15 cellular contexts compared by ENCODE assay signal in the genomic region with DNA sequence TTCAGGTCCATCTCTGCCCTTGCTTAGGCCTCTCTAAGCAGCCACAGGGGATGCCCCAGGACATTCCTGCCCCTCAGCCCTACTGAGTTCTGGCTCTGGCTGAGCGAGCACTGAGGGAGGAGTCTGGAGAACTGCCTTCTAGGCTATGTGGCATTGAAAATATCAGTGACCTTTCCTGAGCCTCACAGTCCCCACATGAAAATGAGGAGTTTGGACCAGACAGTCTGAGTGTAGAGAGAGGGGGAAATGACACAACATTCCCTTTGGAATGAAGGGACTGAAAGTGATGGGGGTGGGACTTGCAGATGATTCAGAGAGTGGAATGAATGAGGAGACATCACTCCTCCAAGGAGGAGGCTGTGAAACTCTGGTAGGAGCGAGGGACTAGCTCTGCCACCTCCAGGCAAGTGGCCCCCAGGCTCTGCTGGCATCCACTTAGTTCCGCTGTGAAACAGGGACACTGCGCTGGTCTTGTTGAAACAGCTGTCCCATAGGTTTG. TPM values are rescaled to one million over a fixed set of nuclear protein-coding genes. Genes with fewer than 3 reads are reported as not detected.
DNase-seq lines count a peak whose midpoint lies in the region; ATAC-seq and TF ChIP-seq lines count a peak whose summit lies in the region.
"Had no signal": no experiment of that assay in that cellular context is flagged by ENCODE, and none has a peak within 500 bp of the region (broad histone marks: within the 10 kb centered on the region; RNA-seq: fewer than 3 reads in every experiment).

No MANE protein-coding gene starts in this region.

- DNase-seq in GM04504 (ENCODE audit: low read depth): peak; percentile 71
- DNase-seq in body of pancreas: peak; percentile 67 to 86 (median 82)
- peak; percentile 75 for DNase-seq in iris pigment epithelial cell (ENCODE audit: low read depth)
- no peak for DNase-seq in thoracic aorta (ENCODE audit: low spot score)
- DNase-seq in NCI-H524 (lab: John Stamatoyannopoulos, UW): no peak
- no peak for DNase-seq in CD1c-positive myeloid dendritic cell (ENCODE audit: extremely low spot score)
- DNase-seq: activated CD8-positive, alpha-beta T cell treated with anti-CD3 and anti-CD28 coated beads, Interleukin-2, amount 10 ng/mL, durations not matched to agents 7 days and 5 days; amygdala; GF-D8; NCI-H2171; nephron progenitor cell; SW 1271 had no signal

- ATAC-seq in body of pancreas: peak; percentile 35
- ATAC-seq in thoracic aorta (ENCODE audit: insufficient number of reproducible peaks, low FRiP score, low read depth): no peak
- no peak for ATAC-seq in HG02678 (IDR thresholded peaks at IDR 0.05; ENCODE audit: unreplicated experiment)
- ATAC-seq in HG03139 (IDR thresholded peaks at IDR 0.05; ENCODE audit: unreplicated experiment): no peak
- ATAC-seq: activated CD8-positive, alpha-beta T cell treated with anti-CD3 and anti-CD28 coated beads, Interleukin-2, amount 10 ng/mL, durations not matched to agents 7 days and 5 days had no signal

- intact Hi-C loops in body of pancreas (cut with DNase I): loop anchor here (5.0 kb wide), 1 partner anchor 208 kb away; no protein-coding TSS in a partner anchor

- TF ChIP-seq POLR2A in body of pancreas (IDR thresholded peaks at IDR 0.05): peak; percentile 27 to 45 (median 44)

- H3K4me3 ChIP-seq in body of pancreas: no peak overlapping the region
- no peak overlapping the region for H3K4me3 ChIP-seq in thoracic aorta
- H3K4me3 ChIP-seq: heart left ventricle had no signal

- H3K4me1 ChIP-seq in body of pancreas: peaks cover 95% of the 10 kb centered on the region
- H3K4me1 ChIP-seq in thoracic aorta (ENCODE audit: control insufficient read depth in 1 of 2, low read depth in 2 of 2): peaks cover 33 to 82% of the 10 kb centered on the region in 2 donors

- TF ChIP-seq CTCF in body of pancreas (IDR thresholded peaks at IDR 0.05) (no peak), thoracic aorta (IDR thresholded peaks at IDR 0.05) (no peak)

- H3K9me3 ChIP-seq in body of pancreas (no peaks in the 10 kb centered on the region), thoracic aorta (no peaks in the 10 kb centered on the region)
- H3K9me3 ChIP-seq: heart left ventricle had no signal

- H3K27me3 ChIP-seq in body of pancreas (no peaks in the 10 kb centered on the region), thoracic aorta (replicated peaks; ENCODE audit: insufficient read depth) (no peaks in the 10 kb centered on the region)
- H3K27me3 ChIP-seq: heart left ventricle had no signal

- peaks cover 0 to 2% of the 10 kb centered on the region in 2 donors for H3K36me3 ChIP-seq in body of pancreas (replicated peaks in 1 of 2; ENCODE audit: insufficient read depth in 1 of 2, low read depth in 2 of 2)
- H3K36me3 ChIP-seq in thoracic aorta: peaks cover 15% of the 10 kb centered on the region
- H3K36me3 ChIP-seq: heart left ventricle had no signal

- H3K27ac ChIP-seq in body of pancreas (peak overlapping the region; percentile 86 to 97 (median 92)), thoracic aorta (peak overlapping the region; percentile 31 to 42)

- WGBS in body of pancreas, 2 donors: 39 to 44% methylated on average over 4 of the region's 4 CpGs

RNA-seq across cellular contexts. Expression of a gene that starts 8.0 kb away (rescaled TPM):
- 100 to 1,000 TPM; 168 to 174 TPM for total RNA-seq in body of pancreas
- total RNA-seq in thoracic aorta: 1,000 to 10,000 TPM; 1,836 to 2,296 TPM

Comparison
In these comparisons a context has a peak if more than half of its experiments do, and no peak if none do; other contexts are left out.
1. DNase-seq: peak in GM04504 (single experiment), body of pancreas (4 of 4) and iris pigment epithelial cell (single experiment); none in thoracic aorta (single experiment), NCI-H524 (0 of 2) and CD1c-positive myeloid dendritic cell (single experiment).
2. RNA of a gene that starts 8.0 kb away (total RNA-seq): 1,836 to 2,296 TPM in thoracic aorta; 168 to 174 TPM in body of pancreas; every median in the first group is over 10 times any median in the second.